17 cellular contexts compared by ENCODE assay signal in genomic region chr7:52831321-52831720, GRCh38.
"Had no signal": no experiment of that assay in that cellular context is flagged by ENCODE, and none has a peak within 500 bp of the region (broad histone marks: within the 10 kb centered on the region; RNA-seq: fewer than 3 reads in every experiment).

No MANE protein-coding gene starts in this region.

- DNase-seq: activated CD4-positive, alpha-beta T cell treated with anti-CD3 and anti-CD28 coated beads, Interleukin-2, amount 10 ng/mL, durations not matched to agents 24 days and 14 days; activated CD4-positive, CD25-positive, alpha-beta regulatory T cell; activated CD8-positive, alpha-beta T cell treated with anti-CD3 and anti-CD28 coated beads for 36 hours; activated naive CD4-positive, alpha-beta T cell treated with Interleukin-2 at 50 U/mL for 16 hours; activated naive CD8-positive, alpha-beta T cell treated with anti-CD3 and anti-CD28 coated beads, Interleukin-2, amount 10 ng/mL, durations not matched to agents 7 days and 5 days; activated T-cell treated with anti-CD3 and anti-CD28 coated beads, Interleukin-2, amount 50 U/mL, for 24 hours; amygdala; cortex of kidney; mucosa of descending colon; naive B cell; pancreas; stimulated activated CD4-positive, alpha-beta T cell treated with anti-CD3 and anti-CD28 coated beads, Interleukin-1b, Interleukin-23, amount 100 ng/mL, for 48 hours; T-helper 1 cell; T-helper 9 cell; uterus had no signal

- H3K4me3 ChIP-seq: breast epithelium, mucosa of descending colon, pancreas, tibial nerve, uterus had no signal

- H3K27me3 ChIP-seq: breast epithelium, pancreas, tibial nerve, uterus had no signal

- H3K4me1 ChIP-seq: breast epithelium, pancreas, uterus had no signal

- H3K9me3 ChIP-seq: breast epithelium, mucosa of descending colon, pancreas, tibial nerve, uterus had no signal

- H3K36me3 ChIP-seq: breast epithelium, pancreas, tibial nerve, uterus had no signal

- ATAC-seq: activated CD8-positive, alpha-beta T cell treated with anti-CD3 and anti-CD28 coated beads for 36 hours; mucosa of descending colon; pancreas had no signal

- H3K27ac ChIP-seq: breast epithelium, pancreas, tibial nerve, uterus had no signal
